In the genomic region with DNA sequence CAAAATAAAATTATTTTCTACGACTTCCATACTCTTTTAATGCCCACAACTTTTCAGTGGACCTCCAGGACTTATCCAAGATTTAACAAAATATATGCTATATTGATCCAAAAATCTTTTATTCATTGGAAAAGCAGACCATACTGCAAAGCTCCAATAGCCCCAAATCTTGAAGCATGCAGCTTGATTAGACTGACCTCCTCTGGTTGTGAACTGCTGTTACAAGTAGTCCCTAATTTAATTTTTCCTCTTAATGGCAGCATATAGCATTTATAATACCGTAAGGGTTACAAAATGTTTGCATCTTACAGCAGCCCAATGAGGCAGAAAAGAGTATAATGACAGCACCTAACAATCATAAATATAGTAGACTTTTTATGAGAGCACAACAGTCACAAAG, we compare ENCODE assay signal across 9 cellular contexts. TPM values are rescaled to one million over a fixed set of nuclear protein-coding genes. Genes with fewer than 3 reads are reported as not detected.
A peak's percentile ranks its signal among the peaks of the same experiment; 100 is the strongest.
DNase-seq lines count a peak whose midpoint lies in the region.
"Had no signal": no experiment of that assay in that cellular context is flagged by ENCODE, and none has a peak within 500 bp of the region (broad histone marks: within the 10 kb centered on the region; RNA-seq: fewer than 3 reads in every experiment).

No MANE protein-coding gene starts in this region.

- H3K36me3 Mint-ChIP-seq in activated naive CD4-positive, alpha-beta T cell treated with anti-CD3 and anti-CD28 coated beads, Interleukin-2, amount 50 U/mL, for 24 hours, result peaks cover 45% of the 10 kb centered on the region
- peaks cover 50% of the 10 kb centered on the region for H3K36me3 Mint-ChIP-seq in activated naive CD4-positive, alpha-beta T cell treated with anti-CD3 and anti-CD28 coated beads for 36 hours (ENCODE audit: low read depth)

- H3K27me3 Mint-ChIP-seq in activated naive CD4-positive, alpha-beta T cell treated with anti-CD3 and anti-CD28 coated beads, Interleukin-2, amount 50 U/mL, for 24 hours, result no peaks in the 10 kb centered on the region
- no peaks in the 10 kb centered on the region for H3K27me3 Mint-ChIP-seq in activated naive CD4-positive, alpha-beta T cell treated with anti-CD3 and anti-CD28 coated beads for 36 hours (ENCODE audit: low read depth)

- no peak overlapping the region for H3K4me3 Mint-ChIP-seq in activated naive CD4-positive, alpha-beta T cell treated with anti-CD3 and anti-CD28 coated beads, Interleukin-2, amount 50 U/mL, for 24 hours
- no peak overlapping the region for H3K4me3 Mint-ChIP-seq in activated naive CD4-positive, alpha-beta T cell treated with anti-CD3 and anti-CD28 coated beads for 36 hours

- CTCF ChIA-PET in activated naive CD4-positive, alpha-beta T cell treated with anti-CD3 and anti-CD28 coated beads for 36 hours (lab: Charles Lee), result interaction anchor here (0.6 to 3.0 kb wide), 18 partner anchors 10 to 645 kb away, joined by 3 to 31 read pairs (median 4); partner anchors contain the start of genes ODR4 and TPR

- no peak overlapping the region for H3K4me3 ChIP-seq in effector memory CD4-positive, alpha-beta T cell (ENCODE audit: insufficient read depth, low read depth, low read length, poor library complexity, severe bottlenecking)

- H3K27ac Mint-ChIP-seq in activated naive CD4-positive, alpha-beta T cell treated with anti-CD3 and anti-CD28 coated beads, Interleukin-2, amount 50 U/mL, for 24 hours, result peak overlapping the region; percentile 88
- H3K27ac Mint-ChIP-seq in activated naive CD4-positive, alpha-beta T cell treated with anti-CD3 and anti-CD28 coated beads for 36 hours, result no peak overlapping the region

- DNase-seq in activated naive CD4-positive, alpha-beta T cell treated with anti-CD3 and anti-CD28 coated beads for 36 hours, result no peak
- DNase-seq in NCI-H1694 treated with DMSO at 0.1 percent for 48 hours (lab: John Stamatoyannopoulos, UW) (peak; percentile 6), renal cortical epithelial cell (ENCODE audit: low read depth) (peak; percentile 7), NCI-H1930 (lab: John Stamatoyannopoulos, UW) (no peak), hepatic stellate cell (ENCODE audit: low spot score) (no peak)
- peak; percentile 4 for DNase-seq in central memory CD4-positive, alpha-beta T cell
- no peak for DNase-seq in effector memory CD4-positive, alpha-beta T cell
- DNase-seq: NCI-H187 had no signal

- H3K4me1 ChIP-seq in effector memory CD4-positive, alpha-beta T cell (ENCODE audit: control insufficient read depth, insufficient read depth, low read length, poor library complexity, severe bottlenecking), result no peaks in the 10 kb centered on the region

- peaks cover 68% of the 10 kb centered on the region for H3K36me3 ChIP-seq in effector memory CD4-positive, alpha-beta T cell (ENCODE audit: control insufficient read depth, insufficient read depth, low read length)

- H3K27ac ChIP-seq in effector memory CD4-positive, alpha-beta T cell (ENCODE audit: insufficient read depth, low read length, poor library complexity, severe bottlenecking), result no peak overlapping the region

- intact Hi-C loops in activated naive CD4-positive, alpha-beta T cell treated with anti-CD3 and anti-CD28 coated beads for 36 hours (cut with micrococcal nuclease), result loop anchor here (1.0 to 10.0 kb wide), 5 partner anchors 20 to 600 kb away; no protein-coding TSS in a partner anchor

- H3K9me3 Mint-ChIP-seq in activated naive CD4-positive, alpha-beta T cell treated with anti-CD3 and anti-CD28 coated beads, Interleukin-2, amount 50 U/mL, for 24 hours, result no peaks in the 10 kb centered on the region
- H3K9me3 Mint-ChIP-seq in activated naive CD4-positive, alpha-beta T cell treated with anti-CD3 and anti-CD28 coated beads for 36 hours, result no peaks in the 10 kb centered on the region

- H3K9me3 ChIP-seq in effector memory CD4-positive, alpha-beta T cell (ENCODE audit: control insufficient read depth, low read length), result no peaks in the 10 kb centered on the region

- peaks cover 41% of the 10 kb centered on the region for H3K4me1 Mint-ChIP-seq in activated naive CD4-positive, alpha-beta T cell treated with anti-CD3 and anti-CD28 coated beads, Interleukin-2, amount 50 U/mL, for 24 hours
- peaks cover 39% of the 10 kb centered on the region for H3K4me1 Mint-ChIP-seq in activated naive CD4-positive, alpha-beta T cell treated with anti-CD3 and anti-CD28 coated beads for 36 hours (ENCODE audit: low read depth)

- H3K27me3 ChIP-seq in effector memory CD4-positive, alpha-beta T cell (replicated peaks; ENCODE audit: control insufficient read depth, insufficient read depth, low read length, poor library complexity, severe bottlenecking), result no peaks in the 10 kb centered on the region

RNA-seq across cellular contexts. Expression of gene PRG4, which starts 29.2 kb away (rescaled TPM):
- 10 to 100 TPM; 83.8 to 86.8 TPM for total RNA-seq in activated naive CD4-positive, alpha-beta T cell treated with anti-CD3 and anti-CD28 coated beads for 36 hours
- not detected in 2 replicates for total RNA-seq in renal cortical epithelial cell

RNA-seq across cellular contexts. Expression of gene TPR, which starts 49.8 kb away (rescaled TPM):
- 100 to 1,000 TPM; 217 to 226 TPM for total RNA-seq in activated naive CD4-positive, alpha-beta T cell treated with anti-CD3 and anti-CD28 coated beads for 36 hours
- 50.7 and 106 TPM in 2 replicates for total RNA-seq in renal cortical epithelial cell

RNA-seq across cellular contexts. Expression of gene ODR4, which starts 50.4 kb away (rescaled TPM):
- total RNA-seq in activated naive CD4-positive, alpha-beta T cell treated with anti-CD3 and anti-CD28 coated beads for 36 hours, result 10 to 100 TPM; 13.0 to 15.5 TPM
- 27.1 and 37.3 TPM in 2 replicates for total RNA-seq in renal cortical epithelial cell

Comparison
In these comparisons a context has a peak if more than half of its experiments do, and no peak if none do; other contexts are left out.
1. DNase-seq: peak in NCI-H1694 treated with DMSO at 0.1 percent for 48 hours (single experiment), central memory CD4-positive, alpha-beta T cell (single experiment) and renal cortical epithelial cell (single experiment); none in activated naive CD4-positive, alpha-beta T cell treated with anti-CD3 and anti-CD28 coated beads for 36 hours (single experiment), effector memory CD4-positive, alpha-beta T cell (0 of 3), NCI-H1930 (0 of 2) and hepatic stellate cell (single experiment).
2. RNA of gene PRG4, which starts 29.2 kb away (total RNA-seq): 83.8 to 86.8 TPM in activated naive CD4-positive, alpha-beta T cell treated with anti-CD3 and anti-CD28 coated beads for 36 hours; not detected in renal cortical epithelial cell; every median in the first group is over 10 times any median in the second.